ENCODE assay signal across 20 cellular contexts in genomic region chr10:72470670-72471069, GRCh38.
"Had no signal": no experiment of that assay in that cellular context is flagged by ENCODE, and none has a peak within 500 bp of the region (broad histone marks: within the 10 kb centered on the region; RNA-seq: fewer than 3 reads in every experiment).

No MANE protein-coding gene starts in this region.

- H3K4me3 ChIP-seq: ascending aorta, breast epithelium, esophagus squamous epithelium, left ventricle myocardium inferior, mucosa of descending colon had no signal

- H3K9me3 ChIP-seq: ascending aorta, breast epithelium, esophagus squamous epithelium, left ventricle myocardium inferior, mucosa of descending colon had no signal

- FAIRE-seq: endothelial cell of umbilical vein, keratinocyte, small intestine had no signal

- H3K27me3 ChIP-seq: ascending aorta, breast epithelium, esophagus squamous epithelium had no signal

- ATAC-seq: activated CD4-positive, CD25-positive, alpha-beta regulatory T cell treated with anti-CD3 and anti-CD28 coated beads, Interleukin-2, amount 50 U/mL, for 24 hours; mucosa of descending colon; natural killer cell; stimulated activated naive CD8-positive, alpha-beta T cell treated with anti-CD3 and anti-CD28 coated beads, Interleukin-15, Interleukin-2, amounts not matched to agents 100 U/mL and 50 U/mL, for 24 hours had no signal

- H3K4me1 ChIP-seq: ascending aorta, breast epithelium, esophagus squamous epithelium, left ventricle myocardium inferior had no signal

- H3K27ac ChIP-seq: ascending aorta, breast epithelium, esophagus squamous epithelium, left ventricle myocardium inferior had no signal

- DNase-seq: activated CD4-positive, alpha-beta T cell treated with anti-CD3 and anti-CD28 coated beads, Interleukin-2, amount 50 U/mL, for 1 hour; activated CD8-positive, alpha-beta memory T cell treated with anti-CD3 and anti-CD28 coated beads for 24 hours; activated naive CD4-positive, alpha-beta T cell treated with anti-CD3 and anti-CD28 coated beads for 36 hours; cerebellar nuclear complex; effector CD8-positive, alpha-beta T cell; esophagus squamous epithelium; hippocampal formation; left ventricle myocardium inferior; mucosa of descending colon; natural killer cell; nucleus accumbens; small intestine; stimulated activated CD4-positive, alpha-beta T cell treated with anti-CD3 and anti-CD28 coated beads, Interleukin-4, amount 100 ng/mL, for 4 hours; stimulated activated CD8-positive, alpha-beta memory T cell treated with anti-CD3 and anti-CD28 coated beads, Interleukin-4, amount 100 ng/mL, for 48 hours; stimulated activated naive CD8-positive, alpha-beta T cell treated with anti-CD3 and anti-CD28 coated beads, Interleukin-15, Interleukin-2, amounts not matched to agents 100 U/mL and 50 U/mL, for 24 hours had no signal
